In genomic region chr14:52727509-52727908, GRCh38 we compare ENCODE assay signal across 7 cellular contexts. TPM values are rescaled to one million over a fixed set of nuclear protein-coding genes. Genes with fewer than 3 reads are reported as not detected.
DNase-seq lines count a peak whose midpoint lies in the region; ATAC-seq, FAIRE-seq and TF ChIP-seq lines count a peak whose summit lies in the region.
"Not testable (repeated sequence)": the region's sequence is repeated elsewhere in the genome, so short reads cannot be mapped to it uniquely, and the experiment has no call there.

No MANE protein-coding gene starts in this region.

- H3K4me3 ChIP-seq in HepG2 (replicated peaks in 1 of 3; ENCODE audit: insufficient read depth in 1 of 3, low read depth in 2 of 3, low read length in 3 of 3); small intestine (ENCODE audit: low read depth in 1 of 2, low read length in 2 of 2): not testable (repeated sequence)

- TF ChIP-seq CTCF in HepG2 (CRISPR knock-in tag; IDR thresholded peaks at IDR 0.05), result not testable (repeated sequence)

- TF ChIP-seq EP300 in HepG2 (IDR thresholded peaks at IDR 0.05; ENCODE audit: low read depth in 2 of 2, low read length in 2 of 2); HepG2 (CRISPR knock-in tag; IDR thresholded peaks at IDR 0.05; ENCODE audit: borderline replicate concordance): not testable (repeated sequence)

- FAIRE-seq in A204.1 (lab: Jason Lieb, UNC) (peak; percentile 62), G401.6 (lab: Jason Lieb, UNC) (peak; percentile 87), TTC549 (lab: Jason Lieb, UNC) (peak; percentile 45), colon (lab: Jason Lieb, UNC) (peak; percentile 81), frontal cortex (lab: Jason Lieb, UNC) (peak; percentile 39), small intestine (lab: Jason Lieb, UNC) (peak; percentile 65)
- not testable (repeated sequence) for FAIRE-seq in HepG2 (lab: Jason Lieb, UNC)

- CTCF ChIA-PET in HepG2 (lab: Yijun Ruan, JAX; ENCODE audit: low intra/inter-chr PET ratio, low total read pairs), result not testable (repeated sequence)

- TF ChIP-seq POLR2A in HepG2 (IDR thresholded peaks at IDR 0.05; ENCODE audit: insufficient read depth in 1 of 2, low read depth in 2 of 2, low read length in 2 of 2), result not testable (repeated sequence)

- intact Hi-C loops in HepG2 (cut with micrococcal nuclease; ENCODE audit: unreplicated experiment), result loop anchor here (10.0 kb wide), 1 partner anchor 47 kb away; no protein-coding TSS in a partner anchor

- H3K27ac ChIP-seq in HepG2 (ENCODE audit: extremely low read length, insufficient read depth, low read length); small intestine (ENCODE audit: low read depth in 1 of 2, low read length in 1 of 2): not testable (repeated sequence)

- in situ Hi-C loops in HepG2 (cut with HindIII; ENCODE audit: extremely low pct_ligation_motif_present, low pct_unique_long_range_greater_than_20kb), result not testable (repeated sequence)

- not testable (repeated sequence) for H3K9ac ChIP-seq in HepG2 (ENCODE audit: insufficient read depth, low read depth, low read length)

- peaks cover 29% of the 10 kb centered on the region for H3K4me1 ChIP-seq in HepG2 (ENCODE audit: insufficient read depth, low read length)
- not testable (repeated sequence) for H3K4me1 ChIP-seq in small intestine (ENCODE audit: control insufficient read depth in 2 of 2, insufficient read depth in 1 of 2, low read depth in 1 of 2, low read length in 1 of 2)

- POLR2A ChIA-PET in HepG2 (lab: Yijun Ruan, JAX), result interaction anchor here (1.1 kb wide), 1 partner anchor 21 kb away, joined by 3 read pairs; no protein-coding TSS in a partner anchor

- not testable (repeated sequence) for H2AFZ ChIP-seq in HepG2 (ENCODE audit: low read length)

- H3K36me3 ChIP-seq in HepG2 (replicated peaks in 1 of 2; ENCODE audit: control insufficient read depth in 1 of 2, insufficient read depth in 2 of 2, low read length in 2 of 2), result peaks cover 5 to 39% of the 10 kb centered on the region in 2 experiments
- peaks cover 9 to 11% of the 10 kb centered on the region in 2 donors for H3K36me3 ChIP-seq in small intestine (ENCODE audit: control insufficient read depth in 2 of 2, insufficient read depth in 2 of 2, low read length in 2 of 2)

- DNase-seq in frontal cortex (ENCODE audit: low spot score in 2 of 2); HepG2 (ENCODE audit: low spot score); small intestine: not testable (repeated sequence)

- H4K20me1 ChIP-seq in HepG2 (ENCODE audit: insufficient read depth, low read length), result not testable (repeated sequence)

- H3K27me3 ChIP-seq in HepG2 (ENCODE audit: control insufficient read depth in 1 of 2, insufficient read depth in 2 of 2, low read length in 2 of 2); small intestine (ENCODE audit: control insufficient read depth in 2 of 2, insufficient read depth in 2 of 2, low read length in 2 of 2): not testable (repeated sequence)

- not testable (repeated sequence) for BruUV-seq in HepG2 (replicated peaks; lab: Mats Ljungman, UMichigan)

- ATAC-seq in HepG2, result not testable (repeated sequence)

- H3K4me2 ChIP-seq in HepG2 (ENCODE audit: low read depth, low read length), result not testable (repeated sequence)

- H3K79me2 ChIP-seq in HepG2 (ENCODE audit: insufficient read depth, low read length), result peaks cover 22% of the 10 kb centered on the region

- WGBS in HepG2 (ENCODE audit: low lambda C conversion rate), result 99% methylated on average over 2 of the region's 2 CpGs
- 96 to 100% (median 99%) methylated on average over 2 of the region's 2 CpGs for WGBS in small intestine, 3 donors

- TF ChIP-seq RAD21 in HepG2 (CRISPR knock-in tag; IDR thresholded peaks at IDR 0.05), result not testable (repeated sequence)

- H3K9me3 ChIP-seq in HepG2 (ENCODE audit: low read length); small intestine (ENCODE audit: control insufficient read depth, low read depth): not testable (repeated sequence)

RNA-seq across cellular contexts. Expression of gene STYX, which starts 2.5 kb away (rescaled TPM):
- total RNA-seq in frontal cortex (29.8 TPM), HepG2 (2016; rRNA removed; fragmentation: Illumina TruSeq; extraction: Trizol) (10.9 and 15.6 TPM in 2 replicates)
- total RNA-seq in HepG2 (2016; cell fraction: cytosol; rRNA removed; fragmentation: Illumina TruSeq; extraction: Trizol; ENCODE audit: low read depth), result 4.5 and 5.0 TPM in 2 replicates
- 11.0 and 15.6 TPM in 2 replicates for total RNA-seq in HepG2 (2016; cell fraction: insoluble cytoplasmic fraction; rRNA removed; fragmentation: Illumina TruSeq; extraction: Trizol)
- 14.1 and 14.7 TPM in 2 replicates for total RNA-seq in HepG2 (2016; cell fraction: membrane; rRNA removed; fragmentation: Illumina TruSeq; extraction: Trizol)
- 10.3 and 11.2 TPM in 2 replicates for total RNA-seq in HepG2 (2016; cell fraction: nucleus; rRNA removed; fragmentation: Illumina TruSeq; extraction: Trizol)
- polyA plus RNA-seq in HepG2 (2011; rRNA removed) (5.7 and 6.6 TPM in 2 replicates), small intestine (1 to 10 TPM; 4.9 to 6.5 (median 5.7) TPM)
- polyA plus RNA-seq in HepG2 (2011; cell fraction: cytosol; rRNA removed), result 2.7 and 3.9 TPM in 2 replicates
- 2.7 and 3.5 TPM in 2 replicates for polyA plus RNA-seq in HepG2 (2011; cell fraction: nucleus; rRNA removed)
- 4.4 and 8.3 TPM in 2 replicates for polyA plus RNA-seq in HepG2 (2012)
- 5.1 and 6.7 TPM in 2 replicates for polyA plus RNA-seq in HepG2 (2016; cell fraction: cytosol; fragmentation: Illumina TruSeq; extraction: Trizol; ENCODE audit: low read depth)
- 20.7 and 22.1 TPM in 2 replicates for polyA plus RNA-seq in HepG2 (2016; cell fraction: insoluble cytoplasmic fraction; fragmentation: Illumina TruSeq; extraction: Trizol; ENCODE audit: low read depth)
- 11.1 and 11.8 TPM in 2 replicates for polyA plus RNA-seq in HepG2 (2016; cell fraction: membrane; fragmentation: Illumina TruSeq; extraction: Trizol; ENCODE audit: low read depth)
- 17.8 and 19.4 TPM in 2 replicates for polyA plus RNA-seq in HepG2 (2016; cell fraction: nucleus; fragmentation: Illumina TruSeq; extraction: Trizol; ENCODE audit: insufficient read depth, low read depth)
- 4.5 and 4.8 TPM in 2 replicates for polyA minus RNA-seq in HepG2 (2011; rRNA and poly(A)+ RNA removed; ENCODE audit: low replicate concordance)
- polyA minus RNA-seq in HepG2 (2011; cell fraction: cytosol; rRNA and poly(A)+ RNA removed), result 5.7 and 5.8 TPM in 2 replicates
- polyA minus RNA-seq in HepG2 (2011; cell fraction: nucleus; rRNA and poly(A)+ RNA removed), result 8.9 and 11.7 TPM in 2 replicates

RNA-seq across cellular contexts. Expression of gene PSMC6, which starts 20.5 kb away (rescaled TPM):
- total RNA-seq in frontal cortex (106 TPM), HepG2 (2016; rRNA removed; fragmentation: Illumina TruSeq; extraction: Trizol) (210 and 318 TPM in 2 replicates)
- 30.8 and 32.7 TPM in 2 replicates for total RNA-seq in HepG2 (2016; cell fraction: cytosol; rRNA removed; fragmentation: Illumina TruSeq; extraction: Trizol; ENCODE audit: low read depth)
- total RNA-seq in HepG2 (2016; cell fraction: insoluble cytoplasmic fraction; rRNA removed; fragmentation: Illumina TruSeq; extraction: Trizol), result 209 and 319 TPM in 2 replicates
- total RNA-seq in HepG2 (2016; cell fraction: membrane; rRNA removed; fragmentation: Illumina TruSeq; extraction: Trizol), result 43.6 and 56.6 TPM in 2 replicates
- total RNA-seq in HepG2 (2016; cell fraction: nucleus; rRNA removed; fragmentation: Illumina TruSeq; extraction: Trizol), result 147 and 149 TPM in 2 replicates
- polyA plus RNA-seq in HepG2 (2011; rRNA removed) (67.6 and 90.0 TPM in 2 replicates), small intestine (10 to 100 TPM; 63.8 to 90.1 (median 85.2) TPM)
- polyA plus RNA-seq in HepG2 (2011; cell fraction: cytosol; rRNA removed), result 24.7 and 40.4 TPM in 2 replicates
- 53.1 and 74.3 TPM in 2 replicates for polyA plus RNA-seq in HepG2 (2011; cell fraction: nucleus; rRNA removed)
- polyA plus RNA-seq in HepG2 (2012), result 74.5 and 94.0 TPM in 2 replicates
- 13.4 and 15.5 TPM in 2 replicates for polyA plus RNA-seq in HepG2 (2016; cell fraction: cytosol; fragmentation: Illumina TruSeq; extraction: Trizol; ENCODE audit: low read depth)
- 268 and 281 TPM in 2 replicates for polyA plus RNA-seq in HepG2 (2016; cell fraction: insoluble cytoplasmic fraction; fragmentation: Illumina TruSeq; extraction: Trizol; ENCODE audit: low read depth)
- polyA plus RNA-seq in HepG2 (2016; cell fraction: membrane; fragmentation: Illumina TruSeq; extraction: Trizol; ENCODE audit: low read depth), result 23.4 and 27.8 TPM in 2 replicates
- polyA plus RNA-seq in HepG2 (2016; cell fraction: nucleus; fragmentation: Illumina TruSeq; extraction: Trizol; ENCODE audit: insufficient read depth, low read depth), result 186 and 191 TPM in 2 replicates
- polyA minus RNA-seq in HepG2 (2011; rRNA and poly(A)+ RNA removed; ENCODE audit: low replicate concordance), result 23.9 and 42.3 TPM in 2 replicates
- 40.4 and 47.9 TPM in 2 replicates for polyA minus RNA-seq in HepG2 (2011; cell fraction: cytosol; rRNA and poly(A)+ RNA removed)
- polyA minus RNA-seq in HepG2 (2011; cell fraction: nucleus; rRNA and poly(A)+ RNA removed), result 156 and 191 TPM in 2 replicates

RNA-seq across cellular contexts. Expression of gene ERO1A, which starts 32.2 kb away (rescaled TPM):
- total RNA-seq in frontal cortex, result 25.7 TPM
- total RNA-seq in HepG2 (2016; rRNA removed; fragmentation: Illumina TruSeq; extraction: Trizol), result 39.5 and 60.3 TPM in 2 replicates
- total RNA-seq in HepG2 (2016; cell fraction: cytosol; rRNA removed; fragmentation: Illumina TruSeq; extraction: Trizol; ENCODE audit: low read depth), result 11.0 and 16.4 TPM in 2 replicates
- 39.4 and 62.3 TPM in 2 replicates for total RNA-seq in HepG2 (2016; cell fraction: insoluble cytoplasmic fraction; rRNA removed; fragmentation: Illumina TruSeq; extraction: Trizol)
- total RNA-seq in HepG2 (2016; cell fraction: membrane; rRNA removed; fragmentation: Illumina TruSeq; extraction: Trizol), result 36.2 and 41.2 TPM in 2 replicates
- 68.5 and 75.0 TPM in 2 replicates for total RNA-seq in HepG2 (2016; cell fraction: nucleus; rRNA removed; fragmentation: Illumina TruSeq; extraction: Trizol)
- polyA plus RNA-seq in HepG2 (2011; rRNA removed), result 110 and 137 TPM in 2 replicates
- 61.7 and 85.2 TPM in 2 replicates for polyA plus RNA-seq in HepG2 (2011; cell fraction: cytosol; rRNA removed)
- polyA plus RNA-seq in HepG2 (2011; cell fraction: nucleus; rRNA removed), result 36.3 and 40.5 TPM in 2 replicates
- polyA plus RNA-seq in HepG2 (2012), result 77.7 and 120 TPM in 2 replicates
- 10.9 and 16.5 TPM in 2 replicates for polyA plus RNA-seq in HepG2 (2016; cell fraction: cytosol; fragmentation: Illumina TruSeq; extraction: Trizol; ENCODE audit: low read depth)
- polyA plus RNA-seq in HepG2 (2016; cell fraction: insoluble cytoplasmic fraction; fragmentation: Illumina TruSeq; extraction: Trizol; ENCODE audit: low read depth), result 34.8 and 35.0 TPM in 2 replicates
- polyA plus RNA-seq in HepG2 (2016; cell fraction: membrane; fragmentation: Illumina TruSeq; extraction: Trizol; ENCODE audit: low read depth), result 19.1 and 21.8 TPM in 2 replicates
- 70.3 and 77.8 TPM in 2 replicates for polyA plus RNA-seq in HepG2 (2016; cell fraction: nucleus; fragmentation: Illumina TruSeq; extraction: Trizol; ENCODE audit: insufficient read depth, low read depth)
- polyA minus RNA-seq in HepG2 (2011; rRNA and poly(A)+ RNA removed; ENCODE audit: low replicate concordance), result 16.0 and 42.3 TPM in 2 replicates
- polyA minus RNA-seq in HepG2 (2011; cell fraction: cytosol; rRNA and poly(A)+ RNA removed), result 97.0 and 156 TPM in 2 replicates
- 90.4 and 99.5 TPM in 2 replicates for polyA minus RNA-seq in HepG2 (2011; cell fraction: nucleus; rRNA and poly(A)+ RNA removed)
- polyA plus RNA-seq in small intestine, result 10 to 100 TPM in 1 of 3 donors, 1 to 10 TPM in 2; 7.8 to 19.9 (median 8.7) TPM
